2 cellular contexts compared by ENCODE assay signal in genomic region chr13:22372261-22372660, GRCh38.
TF ChIP-seq lines count a peak whose summit lies in the region.

No MANE protein-coding gene starts in this region.

TF ChIP-seq in GM23338, 12 proteins besides CTCF, POLR2A, EP300 and RAD21 (continued from another document):
- TF ChIP-seq, protein P1, sequence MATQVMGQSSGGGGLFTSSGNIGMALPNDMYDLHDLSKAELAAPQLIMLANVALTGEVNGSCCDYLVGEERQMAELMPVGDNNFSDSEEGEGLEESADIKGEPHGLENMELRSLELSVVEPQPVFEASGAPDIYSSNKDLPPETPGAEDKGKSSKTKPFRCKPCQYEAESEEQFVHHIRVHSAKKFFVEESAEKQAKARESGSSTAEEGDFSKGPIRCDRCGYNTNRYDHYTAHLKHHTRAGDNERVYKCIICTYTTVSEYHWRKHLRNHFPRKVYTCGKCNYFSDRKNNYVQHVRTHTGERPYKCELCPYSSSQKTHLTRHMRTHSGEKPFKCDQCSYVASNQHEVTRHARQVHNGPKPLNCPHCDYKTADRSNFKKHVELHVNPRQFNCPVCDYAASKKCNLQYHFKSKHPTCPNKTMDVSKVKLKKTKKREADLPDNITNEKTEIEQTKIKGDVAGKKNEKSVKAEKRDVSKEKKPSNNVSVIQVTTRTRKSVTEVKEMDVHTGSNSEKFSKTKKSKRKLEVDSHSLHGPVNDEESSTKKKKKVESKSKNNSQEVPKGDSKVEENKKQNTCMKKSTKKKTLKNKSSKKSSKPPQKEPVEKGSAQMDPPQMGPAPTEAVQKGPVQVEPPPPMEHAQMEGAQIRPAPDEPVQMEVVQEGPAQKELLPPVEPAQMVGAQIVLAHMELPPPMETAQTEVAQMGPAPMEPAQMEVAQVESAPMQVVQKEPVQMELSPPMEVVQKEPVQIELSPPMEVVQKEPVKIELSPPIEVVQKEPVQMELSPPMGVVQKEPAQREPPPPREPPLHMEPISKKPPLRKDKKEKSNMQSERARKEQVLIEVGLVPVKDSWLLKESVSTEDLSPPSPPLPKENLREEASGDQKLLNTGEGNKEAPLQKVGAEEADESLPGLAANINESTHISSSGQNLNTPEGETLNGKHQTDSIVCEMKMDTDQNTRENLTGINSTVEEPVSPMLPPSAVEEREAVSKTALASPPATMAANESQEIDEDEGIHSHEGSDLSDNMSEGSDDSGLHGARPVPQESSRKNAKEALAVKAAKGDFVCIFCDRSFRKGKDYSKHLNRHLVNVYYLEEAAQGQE (IDR thresholded peaks at IDR 0.05; ENCODE audit: unreplicated experiment) = no peak
- TF ChIP-seq CREB1 (CRISPR knock-in tag; IDR thresholded peaks at IDR 0.05; ENCODE audit: low read depth) (no peak), EZH2phosphoT487 (IDR thresholded peaks at IDR 0.05; ENCODE audit: unreplicated experiment) (no peak)
- TF ChIP-seq, protein P2, sequence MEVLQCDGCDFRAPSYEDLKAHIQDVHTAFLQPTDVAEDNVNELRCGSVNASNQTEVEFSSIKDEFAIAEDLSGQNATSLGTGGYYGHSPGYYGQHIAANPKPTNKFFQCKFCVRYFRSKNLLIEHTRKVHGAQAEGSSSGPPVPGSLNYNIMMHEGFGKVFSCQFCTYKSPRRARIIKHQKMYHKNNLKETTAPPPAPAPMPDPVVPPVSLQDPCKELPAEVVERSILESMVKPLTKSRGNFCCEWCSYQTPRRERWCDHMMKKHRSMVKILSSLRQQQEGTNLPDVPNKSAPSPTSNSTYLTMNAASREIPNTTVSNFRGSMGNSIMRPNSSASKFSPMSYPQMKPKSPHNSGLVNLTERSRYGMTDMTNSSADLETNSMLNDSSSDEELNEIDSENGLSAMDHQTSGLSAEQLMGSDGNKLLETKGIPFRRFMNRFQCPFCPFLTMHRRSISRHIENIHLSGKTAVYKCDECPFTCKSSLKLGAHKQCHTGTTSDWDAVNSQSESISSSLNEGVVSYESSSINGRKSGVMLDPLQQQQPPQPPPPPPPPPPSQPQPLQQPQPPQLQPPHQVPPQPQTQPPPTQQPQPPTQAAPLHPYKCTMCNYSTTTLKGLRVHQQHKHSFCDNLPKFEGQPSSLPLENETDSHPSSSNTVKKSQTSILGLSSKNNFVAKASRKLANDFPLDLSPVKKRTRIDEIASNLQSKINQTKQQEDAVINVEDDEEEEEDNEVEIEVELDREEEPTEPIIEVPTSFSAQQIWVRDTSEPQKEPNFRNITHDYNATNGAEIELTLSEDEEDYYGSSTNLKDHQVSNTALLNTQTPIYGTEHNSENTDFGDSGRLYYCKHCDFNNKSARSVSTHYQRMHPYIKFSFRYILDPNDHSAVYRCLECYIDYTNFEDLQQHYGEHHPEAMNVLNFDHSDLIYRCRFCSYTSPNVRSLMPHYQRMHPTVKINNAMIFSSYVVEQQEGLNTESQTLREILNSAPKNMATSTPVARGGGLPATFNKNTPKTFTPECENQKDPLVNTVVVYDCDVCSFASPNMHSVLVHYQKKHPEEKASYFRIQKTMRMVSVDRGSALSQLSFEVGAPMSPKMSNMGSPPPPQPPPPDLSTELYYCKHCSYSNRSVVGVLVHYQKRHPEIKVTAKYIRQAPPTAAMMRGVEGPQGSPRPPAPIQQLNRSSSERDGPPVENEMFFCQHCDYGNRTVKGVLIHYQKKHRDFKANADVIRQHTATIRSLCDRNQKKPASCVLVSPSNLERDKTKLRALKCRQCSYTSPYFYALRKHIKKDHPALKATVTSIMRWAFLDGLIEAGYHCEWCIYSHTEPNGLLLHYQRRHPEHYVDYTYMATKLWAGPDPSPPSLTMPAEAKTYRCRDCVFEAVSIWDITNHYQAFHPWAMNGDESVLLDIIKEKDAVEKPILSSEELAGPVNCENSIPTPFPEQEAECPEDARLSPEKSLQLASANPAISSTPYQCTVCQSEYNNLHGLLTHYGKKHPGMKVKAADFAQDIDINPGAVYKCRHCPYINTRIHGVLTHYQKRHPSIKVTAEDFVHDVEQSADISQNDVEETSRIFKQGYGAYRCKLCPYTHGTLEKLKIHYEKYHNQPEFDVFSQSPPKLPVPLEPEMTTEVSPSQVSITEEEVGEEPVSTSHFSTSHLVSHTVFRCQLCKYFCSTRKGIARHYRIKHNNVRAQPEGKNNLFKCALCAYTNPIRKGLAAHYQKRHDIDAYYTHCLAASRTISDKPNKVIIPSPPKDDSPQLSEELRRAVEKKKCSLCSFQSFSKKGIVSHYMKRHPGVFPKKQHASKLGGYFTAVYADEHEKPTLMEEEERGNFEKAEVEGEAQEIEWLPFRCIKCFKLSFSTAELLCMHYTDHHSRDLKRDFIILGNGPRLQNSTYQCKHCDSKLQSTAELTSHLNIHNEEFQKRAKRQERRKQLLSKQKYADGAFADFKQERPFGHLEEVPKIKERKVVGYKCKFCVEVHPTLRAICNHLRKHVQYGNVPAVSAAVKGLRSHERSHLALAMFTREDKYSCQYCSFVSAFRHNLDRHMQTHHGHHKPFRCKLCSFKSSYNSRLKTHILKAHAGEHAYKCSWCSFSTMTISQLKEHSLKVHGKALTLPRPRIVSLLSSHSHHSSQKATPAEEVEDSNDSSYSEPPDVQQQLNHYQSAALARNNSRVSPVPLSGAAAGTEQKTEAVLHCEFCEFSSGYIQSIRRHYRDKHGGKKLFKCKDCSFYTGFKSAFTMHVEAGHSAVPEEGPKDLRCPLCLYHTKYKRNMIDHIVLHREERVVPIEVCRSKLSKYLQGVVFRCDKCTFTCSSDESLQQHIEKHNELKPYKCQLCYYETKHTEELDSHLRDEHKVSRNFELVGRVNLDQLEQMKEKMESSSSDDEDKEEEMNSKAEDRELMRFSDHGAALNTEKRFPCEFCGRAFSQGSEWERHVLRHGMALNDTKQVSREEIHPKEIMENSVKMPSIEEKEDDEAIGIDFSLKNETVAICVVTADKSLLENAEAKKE (CRISPR knock-in tag; IDR thresholded peaks at IDR 0.05) = no peak
TF ChIP-seq in GM23338: peak in this region for 0.

TF ChIP-seq in K562, 482 proteins besides CTCF, POLR2A, EP300 and RAD21 (continued from another document):
- TF ChIP-seq IRF1 (CRISPR knock-in tag; IDR thresholded peaks at IDR 0.05; ENCODE audit: borderline replicate concordance) = no peak
- TF ChIP-seq, protein P3, sequence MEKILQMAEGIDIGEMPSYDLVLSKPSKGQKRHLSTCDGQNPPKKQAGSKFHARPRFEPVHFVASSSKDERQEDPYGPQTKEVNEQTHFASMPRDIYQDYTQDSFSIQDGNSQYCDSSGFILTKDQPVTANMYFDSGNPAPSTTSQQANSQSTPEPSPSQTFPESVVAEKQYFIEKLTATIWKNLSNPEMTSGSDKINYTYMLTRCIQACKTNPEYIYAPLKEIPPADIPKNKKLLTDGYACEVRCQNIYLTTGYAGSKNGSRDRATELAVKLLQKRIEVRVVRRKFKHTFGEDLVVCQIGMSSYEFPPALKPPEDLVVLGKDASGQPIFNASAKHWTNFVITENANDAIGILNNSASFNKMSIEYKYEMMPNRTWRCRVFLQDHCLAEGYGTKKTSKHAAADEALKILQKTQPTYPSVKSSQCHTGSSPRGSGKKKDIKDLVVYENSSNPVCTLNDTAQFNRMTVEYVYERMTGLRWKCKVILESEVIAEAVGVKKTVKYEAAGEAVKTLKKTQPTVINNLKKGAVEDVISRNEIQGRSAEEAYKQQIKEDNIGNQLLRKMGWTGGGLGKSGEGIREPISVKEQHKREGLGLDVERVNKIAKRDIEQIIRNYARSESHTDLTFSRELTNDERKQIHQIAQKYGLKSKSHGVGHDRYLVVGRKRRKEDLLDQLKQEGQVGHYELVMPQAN (IDR thresholded peaks at IDR 0.05; ENCODE audit: borderline replicate concordance) = no peak
- no peak for TF ChIP-seq TAF9B (IDR thresholded peaks at IDR 0.05; ENCODE audit: partially characterized antibody)
- no peak for TF ChIP-seq ZBTB17 (CRISPR knock-in tag; IDR thresholded peaks at IDR 0.05)
- TF ChIP-seq SMAD3 (CRISPR knock-in tag; conservative IDR thresholded peaks at IDR 0.05) = no peak
- no peak for TF ChIP-seq FOSL1 (tag; conservative IDR thresholded peaks at IDR 0.05)
- no peak for TF ChIP-seq ZNF778 (CRISPR knock-in tag; IDR thresholded peaks at IDR 0.05)
TF ChIP-seq in K562: peak in this region for 2.
